ENCODE assay signal across 8 cellular contexts in the genomic region with DNA sequence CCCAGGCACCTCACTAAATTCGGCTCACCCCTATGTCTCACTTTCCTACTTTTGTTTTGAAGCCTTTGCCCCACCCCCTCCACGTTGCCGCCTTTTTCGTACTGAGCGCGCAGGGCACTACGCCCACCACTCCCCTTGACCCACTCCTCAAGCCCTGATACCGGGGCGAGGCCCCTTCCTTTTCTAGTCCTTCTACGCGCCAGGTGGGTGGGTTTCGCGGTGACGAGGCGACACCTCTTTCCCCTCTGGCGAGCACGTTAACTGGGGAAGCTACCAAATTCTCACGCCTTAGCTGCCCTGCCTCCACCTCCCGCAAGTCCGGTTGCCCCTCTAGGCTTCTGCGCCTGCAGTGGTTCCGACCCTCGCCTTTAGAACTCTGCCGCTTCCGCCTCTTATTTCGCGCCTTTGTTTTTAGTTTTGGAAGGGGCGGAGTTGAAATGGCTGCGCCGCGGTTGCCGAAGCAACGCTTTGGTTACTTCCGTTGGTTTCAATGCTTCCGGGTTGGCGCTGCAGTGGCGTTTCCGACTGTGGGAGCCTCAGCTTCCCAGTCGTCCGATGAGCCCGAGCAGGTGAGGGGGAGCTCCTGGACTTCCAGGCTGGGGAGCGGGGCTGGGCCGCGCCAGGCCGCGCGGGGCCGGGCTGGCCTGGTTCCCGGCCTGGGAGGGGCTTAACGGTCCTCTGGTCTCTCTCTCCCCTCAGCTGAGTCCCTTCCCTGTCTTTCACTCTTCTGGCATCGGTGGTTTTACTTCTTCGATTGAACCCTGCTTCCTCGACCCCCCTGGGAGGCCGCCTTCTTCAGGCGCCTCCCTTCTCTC. TPM values are rescaled to one million over a fixed set of nuclear protein-coding genes. Genes with fewer than 3 reads are reported as not detected.
A peak's percentile ranks its signal among the peaks of the same experiment; 100 is the strongest.
DNase-seq lines count a peak whose midpoint lies in the region; ATAC-seq and TF ChIP-seq lines count a peak whose summit lies in the region.

Gene SLC25A14, plus strand, starts transcription at position 512 of the 815 bp plus-strand sequence. CDS start 360 bp downstream, outside the sequence.

- peak within 1 kb of the TSS; percentile 79 for H3K4me3 ChIP-seq in epithelial cell of proximal tubule (ENCODE audit: low read depth, low read length)
- peak within 1 kb of the TSS; percentile 71 to 88 for H3K4me3 ChIP-seq in mucosa of rectum (ENCODE audit: low read length in 2 of 2)

- H3K27ac ChIP-seq in mucosa of rectum (ENCODE audit: low read depth in 2 of 2, low read length in 2 of 2): peak within 1 kb of the TSS in 1 of 2 donors; percentile 38

- peaks cover 0 to 3% of the 10 kb centered on the region in 2 donors for H3K4me1 ChIP-seq in mucosa of rectum (ENCODE audit: control insufficient read depth in 2 of 2, insufficient read depth in 2 of 2, low read length in 2 of 2)

- no peaks in the 10 kb centered on the region for H3K36me3 ChIP-seq in mucosa of rectum (ENCODE audit: control insufficient read depth in 2 of 2, insufficient read depth in 2 of 2, low read length in 2 of 2)

- ATAC-seq in GM21526 (IDR thresholded peaks at IDR 0.05; ENCODE audit: low FRiP score, unreplicated experiment): peak; percentile 93

- no peaks in the 10 kb centered on the region for H3K9me3 ChIP-seq in mucosa of rectum (ENCODE audit: control insufficient read depth in 2 of 2, low read length in 2 of 2)

- H3K9ac ChIP-seq in mucosa of rectum (ENCODE audit: low read depth in 1 of 2, low read length in 2 of 2): peak within 1 kb of the TSS; percentile 54 to 70

- H3K27me3 ChIP-seq in mucosa of rectum (ENCODE audit: control insufficient read depth in 2 of 2, insufficient read depth in 2 of 2, low read length in 2 of 2): peaks cover 0 to 4% of the 10 kb centered on the region in 2 donors

- TF ChIP-seq CTCF in epithelial cell of proximal tubule (conservative IDR thresholded peaks at IDR 0.05; ENCODE audit: low read depth, low read length): no peak

- DNase-seq in DMS114 treated with DMSO at 0.1 percent for 48 hours (lab: John Stamatoyannopoulos, UW; ENCODE audit: unreplicated experiment) (peak; percentile 32), HuH-7 (ENCODE audit: low spot score) (peak; percentile 62), OCI-M1 (lab: John Stamatoyannopoulos, UW) (peak; percentile 83), activated T-cell treated with anti-CD3 and anti-CD28 coated beads for 1 hour (ENCODE audit: low read depth) (peak; percentile 46), epithelial cell of proximal tubule (ENCODE audit: low read depth) (peak; percentile 9)
- DNase-seq in stimulated activated CD8-positive, alpha-beta memory T cell treated with anti-CD3 and anti-CD28 coated beads, Interleukin-7, amount 100 ng/mL, for 1 hour (ENCODE audit: low read depth in 2 of 2): peak; percentile 45 to 53

RNA-seq across cellular contexts. Expression of gene SLC25A14, which starts in this region (rescaled TPM):
- 9.0 and 15.9 TPM in 2 replicates for total RNA-seq in epithelial cell of proximal tubule

Comparison
In these comparisons a context has a peak if more than half of its experiments do, and no peak if none do; other contexts are left out.
1. DNase-seq: peak in every context shown above with its lines; median percentile 83 in OCI-M1; 62 in HuH-7; 49 in stimulated activated CD8-positive, alpha-beta memory T cell treated with anti-CD3 and anti-CD28 coated beads, Interleukin-7, amount 100 ng/mL, for 1 hour; 46 in activated T-cell treated with anti-CD3 and anti-CD28 coated beads for 1 hour; 32 in DMS114 treated with DMSO at 0.1 percent for 48 hours; 9 in epithelial cell of proximal tubule.